In genomic region chr17:83008526-83008925, GRCh38 we compare ENCODE assay signal across 25 cellular contexts.
A peak's percentile ranks its signal among the peaks of the same experiment; 100 is the strongest.
DNase-seq lines count a peak whose midpoint lies in the region; FAIRE-seq and TF ChIP-seq lines count a peak whose summit lies in the region.
"Had no signal": no experiment of that assay in that cellular context is flagged by ENCODE, and none has a peak within 500 bp of the region (broad histone marks: within the 10 kb centered on the region; RNA-seq: fewer than 3 reads in every experiment).

No MANE protein-coding gene starts in this region.

- POLR2A ChIA-PET in PC-9 (lab: Charles Lee; ENCODE audit: unreplicated experiment): no interaction called here

- no peaks in the 10 kb centered on the region for H3K79me2 ChIP-seq in PC-9 (ENCODE audit: low read depth)

- no peak overlapping the region for H3K27ac Mint-ChIP-seq in endodermal cell

- H3K4me1 ChIP-seq in endodermal cell (ENCODE audit: control insufficient read depth, insufficient read depth, low read length): no peaks in the 10 kb centered on the region
- H3K4me1 ChIP-seq in neuronal stem cell (ENCODE audit: control insufficient read depth in 2 of 2, insufficient read depth in 1 of 2, low read depth in 1 of 2, low read length in 2 of 2): peaks cover 0 to 2% of the 10 kb centered on the region in 2 donors
- H3K4me1 ChIP-seq in PC-9 (replicated peaks; ENCODE audit: insufficient read depth): no peaks in the 10 kb centered on the region

- H2AFZ ChIP-seq in neuronal stem cell (ENCODE audit: low read length) (no peak overlapping the region), PC-9 (no peak overlapping the region)

- TF ChIP-seq CTCF in endodermal cell (conservative IDR thresholded peaks at IDR 0.05): no peak
- TF ChIP-seq CTCF in PC-9 (conservative IDR thresholded peaks at IDR 0.05): no peak

- no peaks in the 10 kb centered on the region for H3K27me3 ChIP-seq in endodermal cell (ENCODE audit: control insufficient read depth, insufficient read depth, low read length, poor library complexity, severe bottlenecking)
- no peaks in the 10 kb centered on the region for H3K27me3 ChIP-seq in neuronal stem cell (ENCODE audit: control insufficient read depth in 3 of 3, insufficient read depth in 3 of 3, low read depth in 1 of 3, low read length in 3 of 3)
- H3K27me3 ChIP-seq in PC-9 (ENCODE audit: insufficient read depth, low read depth): no peaks in the 10 kb centered on the region
- H3K27me3 ChIP-seq: BLaER1 had no signal

- no peak overlapping the region for H3K4me2 ChIP-seq in neuronal stem cell (ENCODE audit: insufficient read depth, low read length, poor library complexity, severe bottlenecking)
- H3K4me2 ChIP-seq in PC-9: no peak overlapping the region

- H3K27ac ChIP-seq in endodermal cell (ENCODE audit: low read depth, low read length) (no peak overlapping the region), neuronal stem cell (replicated peaks; ENCODE audit: low read length) (no peak overlapping the region), PC-9 (no peak overlapping the region)
- H3K27ac ChIP-seq: RWPE1 had no signal

- intact Hi-C loops in PC-9 (cut with micrococcal nuclease; ENCODE audit: unreplicated experiment): no loop called here

- H2AK5ac ChIP-seq in neuronal stem cell (ENCODE audit: low read depth, low read length): peak overlapping the region; percentile 72

- H3K9me3 ChIP-seq in endodermal cell (ENCODE audit: control insufficient read depth, low read length) (no peaks in the 10 kb centered on the region), neuronal stem cell (replicated peaks in 1 of 2; ENCODE audit: control insufficient read depth in 2 of 2, insufficient read depth in 1 of 2, low read depth in 1 of 2, low read length in 2 of 2) (peaks cover 5 to 7% of the 10 kb centered on the region in 2 donors), PC-9 (ENCODE audit: insufficient read depth, low read depth) (no peaks in the 10 kb centered on the region)

- H3F3A ChIP-seq in PC-9 (ENCODE audit: insufficient read depth, low read depth): no peaks in the 10 kb centered on the region

- H3K36me3 ChIP-seq in endodermal cell (ENCODE audit: control insufficient read depth, insufficient read depth, low read length) (no peaks in the 10 kb centered on the region), neuronal stem cell (replicated peaks in 1 of 2; ENCODE audit: control insufficient read depth in 2 of 2, insufficient read depth in 2 of 2, low read length in 2 of 2) (peaks cover 3 to 13% of the 10 kb centered on the region in 2 donors), PC-9 (ENCODE audit: low read depth) (no peaks in the 10 kb centered on the region)

- H3K4me1 Mint-ChIP-seq in endodermal cell: peaks cover 6% of the 10 kb centered on the region
- H3K4me1 Mint-ChIP-seq: CD4-positive, CD25-positive, alpha-beta regulatory T cell had no signal

- no peak for FAIRE-seq in GM12892 (lab: Jason Lieb, UNC)
- FAIRE-seq: A204.1, D721Med, HTR-8/SVneo, K562 had no signal

- H3K14ac ChIP-seq in neuronal stem cell (ENCODE audit: low read length): no peak overlapping the region

- H3K4ac ChIP-seq in neuronal stem cell (ENCODE audit: low read length): no peak overlapping the region

- H2BK15ac ChIP-seq in neuronal stem cell (ENCODE audit: low read length): no peak overlapping the region

- DNase-seq in D341Med (ENCODE audit: low spot score) (peak; percentile 38), H4 (ENCODE audit: low spot score) (peak; percentile 3), endodermal cell (peak; percentile 45), neuronal stem cell (ENCODE audit: low spot score) (no peak), EL (no peak), GM12892 (ENCODE audit: insufficient read length) (no peak), PC-9 (no peak)
- DNase-seq: CD4-positive, CD25-positive, alpha-beta regulatory T cell; DMS53; GF-D8; HCEC 1CT; Kasumi-1; MV-4-11; NCI-H1105; NCI-H1436 treated with DMSO at 0.1 percent for 48 hours; NCI-H2029; NCI-H446 treated with DMSO at 0.1 percent for 48 hours; NCI-H526; SHP77 had no signal

- H3K27me3 Mint-ChIP-seq in endodermal cell (ENCODE audit: insufficient read depth): no peaks in the 10 kb centered on the region
- H3K27me3 Mint-ChIP-seq: CD4-positive, CD25-positive, alpha-beta regulatory T cell had no signal

- H3K9ac ChIP-seq in endodermal cell (ENCODE audit: extremely low read depth, low read length, poor library complexity, severe bottlenecking): no peak overlapping the region
- H3K9ac ChIP-seq in neuronal stem cell (ENCODE audit: low read depth, low read length, poor library complexity): peak overlapping the region; percentile 30

- no peak overlapping the region for H3K18ac ChIP-seq in neuronal stem cell (ENCODE audit: low read length)

- H2BK5ac ChIP-seq in neuronal stem cell (ENCODE audit: low read length): no peak overlapping the region

- no peak for TF ChIP-seq POLR2A in GM12892 (IDR thresholded peaks at IDR 0.05; ENCODE audit: low read depth, low read length)

- H3K23ac ChIP-seq in neuronal stem cell (ENCODE audit: low read depth, low read length, poor library complexity): peak overlapping the region; percentile 32

- no peak overlapping the region for H4K8ac ChIP-seq in neuronal stem cell (ENCODE audit: low read depth, low read length)

- no TSS peak for BruUV-seq in PC-9 (replicated peaks; lab: Mats Ljungman, UMichigan)

- peaks cover 16% of the 10 kb centered on the region for H3K36me3 Mint-ChIP-seq in endodermal cell (ENCODE audit: low read depth)

- no peak overlapping the region for H2BK120ac ChIP-seq in neuronal stem cell (ENCODE audit: low read depth, low read length)

- peaks cover 6% of the 10 kb centered on the region for H3K9me3 Mint-ChIP-seq in endodermal cell
- H3K9me3 Mint-ChIP-seq: CD4-positive, CD25-positive, alpha-beta regulatory T cell had no signal

- no peak overlapping the region for H4K91ac ChIP-seq in neuronal stem cell (ENCODE audit: low read depth, low read length, poor library complexity)

- 94 to 96% methylated on average over 21 to 23 of the region's 23 CpGs for WGBS in endodermal cell (ENCODE audit: insufficient coverage in 1 of 2, insufficient read length in 1 of 2), 2 experiments
- WGBS in neuronal stem cell (ENCODE audit: extremely low coverage in 2 of 2, insufficient read length in 2 of 2, insufficient replicate concordance in 1 of 2), 2 donors: no CpG with 5 or more reads among the region's 23 CpGs

- H4K20me1 ChIP-seq in PC-9 (ENCODE audit: insufficient read depth): no peaks in the 10 kb centered on the region
- H4K20me1 ChIP-seq: BLaER1 had no signal

- H3K4me3 Mint-ChIP-seq in endodermal cell: no peak overlapping the region
- H3K4me3 Mint-ChIP-seq: CD4-positive, CD25-positive, alpha-beta regulatory T cell had no signal

- H3K4me3 ChIP-seq in endodermal cell (ENCODE audit: low read length) (no peak overlapping the region), neuronal stem cell (ENCODE audit: low read length in 2 of 2) (peak overlapping the region in 1 of 2 donors; percentile 19), PC-9 (no peak overlapping the region)
- H3K4me3 ChIP-seq: BLaER1, K562 had no signal

- no peak overlapping the region for H2BK12ac ChIP-seq in neuronal stem cell (ENCODE audit: low read length)

- CTCF ChIA-PET in PC-9 (lab: Charles Lee): no interaction called here

- H3K9me2 ChIP-seq in PC-9 (ENCODE audit: insufficient read depth): no peaks in the 10 kb centered on the region

- no peaks in the 10 kb centered on the region for H3K79me1 ChIP-seq in neuronal stem cell (ENCODE audit: low read depth, low read length)

Comparison
In these comparisons a context has a peak if more than half of its experiments do, and no peak if none do; other contexts are left out.
1. DNase-seq: peak in D341Med (single experiment), H4 (single experiment) and endodermal cell (single experiment); none in neuronal stem cell (single experiment), EL (single experiment), GM12892 (single experiment) and PC-9 (0 of 2).